ENCODE assay signal across 1 cellular context in genomic region chr1:1185101-1185765, GRCh38.
TF ChIP-seq lines count a peak whose summit lies in the region.

No MANE protein-coding gene starts in this region.

TF ChIP-seq in K562, 482 proteins besides CTCF, POLR2A, EP300 and RAD21 (continued from another document and continues in another):
- TF ChIP-seq ZNF318 (IDR thresholded peaks at IDR 0.05; ENCODE audit: borderline replicate concordance in 1 of 2, low read depth in 1 of 2) (no peak), BHLHE40 (IDR thresholded peaks at IDR 0.05; ENCODE audit: low read length) (no peak; the same call in 1 of the 2 replicates), HINFP (tag; conservative IDR thresholded peaks at IDR 0.05; ENCODE audit: low read depth) (no peak), CHAMP1 (IDR thresholded peaks at IDR 0.05) (no peak), KAT2B (IDR thresholded peaks at IDR 0.05; ENCODE audit: low read depth, low read length) (no peak), KDM1A (IDR thresholded peaks at IDR 0.05) (no peak), CBFA2T2 (conservative IDR thresholded peaks at IDR 0.05) (peak; percentile 40), ARID1B (IDR thresholded peaks at IDR 0.05) (peak; percentile 78), EGR1 (conservative IDR thresholded peaks at IDR 0.05) (peak; percentile 85), ZBTB33 (CRISPR knock-in tag; IDR thresholded peaks at IDR 0.05) (0 out of 2 replicates have a peak, but pooled peaks have one; percentile 10), NFXL1 (CRISPR knock-in tag; IDR thresholded peaks at IDR 0.05) (no peak), AFF1 (IDR thresholded peaks at IDR 0.05; ENCODE audit: low read depth in 1 of 2, partially characterized antibody in 2 of 2) (peak in 1 of 2 experiments; percentile 37), SAFB2 (IDR thresholded peaks at IDR 0.05; ENCODE audit: borderline replicate concordance, low read depth, low read length, severe bottlenecking) (no peak), FOXK1 (CRISPR knock-in tag; IDR thresholded peaks at IDR 0.05; ENCODE audit: borderline replicate concordance) (no peak), RBM17 (IDR thresholded peaks at IDR 0.05; ENCODE audit: borderline replicate concordance, low read depth, low read length) (no peak), CBFA2T3 (IDR thresholded peaks at IDR 0.05) (peak; percentile 77), HDAC3 (IDR thresholded peaks at IDR 0.05; ENCODE audit: borderline replicate concordance, partially characterized antibody) (no peak), STAT6 (CRISPR knock-in tag; IDR thresholded peaks at IDR 0.05) (no peak), CCNT2 (IDR thresholded peaks at IDR 0.05; ENCODE audit: borderline replicate concordance, extremely low read depth, insufficient read length, low read depth, low read length) (peak; percentile 33), TEAD4 (IDR thresholded peaks at IDR 0.05; ENCODE audit: low read length) (peak; percentile 37; the same call in 1 of the 2 replicates), TEAD4 (CRISPR knock-in tag; IDR thresholded peaks at IDR 0.05; ENCODE audit: borderline replicate concordance) (no peak), SRF (CRISPR knock-in tag; IDR thresholded peaks at IDR 0.05) (peak in 1 of 2 experiments; percentile 75; a peak in 1 of 4 replicates), NR2C2 (CRISPR knock-in tag; IDR thresholded peaks at IDR 0.05) (no peak), NR2C2 (tag; IDR thresholded peaks at IDR 0.05) (peak; percentile 64), TBP (optimal IDR thresholded peaks at IDR 0.05; ENCODE audit: low read depth, low read length) (peak; percentile 24), SP1 (CRISPR knock-in tag; IDR thresholded peaks at IDR 0.05) (peak; percentile 35; the same call in 1 of the 2 replicates), POLR2H (tag; IDR thresholded peaks at IDR 0.05; ENCODE audit: low read depth) (no peak), RBFOX2 (IDR thresholded peaks at IDR 0.05; ENCODE audit: low read depth, low read length) (peak; percentile 71), NFE2L1 (tag; IDR thresholded peaks at IDR 0.05; ENCODE audit: borderline replicate concordance, low read depth) (no peak), SMAD4 (CRISPR knock-in tag; conservative IDR thresholded peaks at IDR 0.05) (peak; percentile 45; the same call in 1 of the 2 replicates), ATF1 (CRISPR knock-in tag; IDR thresholded peaks at IDR 0.05) (no peak), ATF1 (tag; IDR thresholded peaks at IDR 0.05) (peak; percentile 56), L3MBTL2 (IDR thresholded peaks at IDR 0.05) (peak; percentile 93), MAFG (tag; conservative IDR thresholded peaks at IDR 0.05) (no peak), MEF2A (IDR thresholded peaks at IDR 0.05; ENCODE audit: control insufficient read depth, low read depth, low read length) (no peak), MAX (CRISPR knock-in tag; IDR thresholded peaks at IDR 0.05) (peak; percentile 47; the same call in 1 of the 2 replicates), SUPT5H (IDR thresholded peaks at IDR 0.05) (0 out of 2 replicates have a peak, but pooled peaks have one; percentile 46), MIER1 (IDR thresholded peaks at IDR 0.05; ENCODE audit: low read depth) (0 out of 2 replicates have a peak, but pooled peaks have one; percentile 23), NFYB (IDR thresholded peaks at IDR 0.05; ENCODE audit: extremely low read depth, insufficient read length) (no peak), ZNF134 (CRISPR knock-in tag; conservative IDR thresholded peaks at IDR 0.05) (no peak), CGGBP1 (CRISPR knock-in tag; IDR thresholded peaks at IDR 0.05) (no peak), POU5F1 (IDR thresholded peaks at IDR 0.05; ENCODE audit: borderline replicate concordance, low read depth, low read length, partially characterized antibody) (no peak)
